7 cellular contexts compared by ENCODE assay signal in genomic region chr2:233617476-233617875, GRCh38. TPM values are rescaled to one million over a fixed set of nuclear protein-coding genes. Genes with fewer than 3 reads are reported as not detected.
"Had no signal": no experiment of that assay in that cellular context is flagged by ENCODE, and none has a peak within 500 bp of the region (broad histone marks: within the 10 kb centered on the region; RNA-seq: fewer than 3 reads in every experiment).

UGT1A8 (plus strand) TSS chr2:233617633; CDS start chr2:233617708, 75 bp downstream.

RNA-seq across cellular contexts. Expression of gene UGT1A8, which starts in this region (rescaled TPM):
- total RNA-seq: M059J, OCI-LY7, PC-3, Right ventricle myocardium superior, SJSA1 had no signal
- polyA plus RNA-seq: IgD-negative memory B cell, K562 had no signal
